In genomic region chr5:71011194-71011792, GRCh38 we compare ENCODE assay signal across 21 cellular contexts.
"Had no signal": no experiment of that assay in that cellular context is flagged by ENCODE, and none has a peak within 500 bp of the region (broad histone marks: within the 10 kb centered on the region; RNA-seq: fewer than 3 reads in every experiment).

No MANE protein-coding gene starts in this region.

- H3K4me1 Mint-ChIP-seq: neural crest cell; stimulated activated memory B cell treated with anti-CD40 and anti-IgM and Interleukin-4, amounts not matched to agents 10 μg/mL and 1 μg/mL and 100 μg/mL, for 72 hours had no signal

- H3K9me3 ChIP-seq: psoas muscle, testis, upper lobe of left lung had no signal

- DNase-seq: activated CD4-positive, alpha-beta T cell treated with anti-CD3 and anti-CD28 coated beads, Interleukin-2, amount 50 U/mL, for 4 hours; activated gamma-delta T cell; effector CD8-positive, alpha-beta T cell; foreskin melanocyte; head of caudate nucleus; left ventricle myocardium superior; psoas muscle; stimulated activated CD4-positive, alpha-beta T cell treated with anti-CD3 and anti-CD28 coated beads, Interleukin-4, amount 100 ng/mL, for 4 hours; T-helper 1 cell; T-helper 9 cell; testis; upper lobe of left lung had no signal

- ATAC-seq: activated CD4-positive, CD25-positive, alpha-beta regulatory T cell treated with anti-CD3 and anti-CD28 coated beads, Interleukin-2, amount 50 U/mL, for 24 hours; left ventricle myocardium superior; psoas muscle; right cardiac atrium; SK-N-SH treated with all-trans-retinoic acid at 6 μM for 48 hours; stimulated activated memory B cell treated with anti-CD40 and anti-IgM and Interleukin-4, amounts not matched to agents 10 μg/mL and 1 μg/mL and 100 μg/mL, for 72 hours had no signal

- H3K9me3 Mint-ChIP-seq: dendritic cell treated with granulocyte-macrophage colony-stimulating factor and Interleukin-4, amounts not matched to agents 40 ng/mL and 50 ng/mL, for 4 days; neural crest cell; stimulated activated memory B cell treated with anti-CD40 and anti-IgM and Interleukin-4, amounts not matched to agents 10 μg/mL and 1 μg/mL and 100 μg/mL, for 72 hours had no signal

- H3K4me1 ChIP-seq: psoas muscle, testis, upper lobe of left lung had no signal

- H3K4me3 ChIP-seq: psoas muscle, skin epidermis, testis, upper lobe of left lung had no signal

- H3K27me3 ChIP-seq: testis, upper lobe of left lung had no signal

- H3K36me3 Mint-ChIP-seq: activated naive CD8-positive, alpha-beta T cell; stimulated activated memory B cell treated with anti-CD40 and anti-IgM and Interleukin-4, amounts not matched to agents 10 μg/mL and 1 μg/mL and 100 μg/mL, for 72 hours had no signal

- H3K27ac ChIP-seq: epithelial cell of prostate, psoas muscle, skin epidermis, testis, upper lobe of left lung had no signal

- H3K27me3 Mint-ChIP-seq: activated naive CD8-positive, alpha-beta T cell; dendritic cell treated with granulocyte-macrophage colony-stimulating factor and Interleukin-4, amounts not matched to agents 40 ng/mL and 50 ng/mL, for 4 days; stimulated activated memory B cell treated with anti-CD40 and anti-IgM and Interleukin-4, amounts not matched to agents 10 μg/mL and 1 μg/mL and 100 μg/mL, for 72 hours had no signal

- H3K4me3 Mint-ChIP-seq: activated naive CD8-positive, alpha-beta T cell; dendritic cell treated with granulocyte-macrophage colony-stimulating factor and Interleukin-4, amounts not matched to agents 40 ng/mL and 50 ng/mL, for 4 days; neural crest cell; stimulated activated memory B cell treated with anti-CD40 and anti-IgM and Interleukin-4, amounts not matched to agents 10 μg/mL and 1 μg/mL and 100 μg/mL, for 72 hours had no signal

- H3K27ac Mint-ChIP-seq: activated naive CD8-positive, alpha-beta T cell; dendritic cell treated with granulocyte-macrophage colony-stimulating factor and Interleukin-4, amounts not matched to agents 40 ng/mL and 50 ng/mL, for 4 days; stimulated activated memory B cell treated with anti-CD40 and anti-IgM and Interleukin-4, amounts not matched to agents 10 μg/mL and 1 μg/mL and 100 μg/mL, for 72 hours had no signal

- H3K36me3 ChIP-seq: upper lobe of left lung had no signal
